In the genomic region with DNA sequence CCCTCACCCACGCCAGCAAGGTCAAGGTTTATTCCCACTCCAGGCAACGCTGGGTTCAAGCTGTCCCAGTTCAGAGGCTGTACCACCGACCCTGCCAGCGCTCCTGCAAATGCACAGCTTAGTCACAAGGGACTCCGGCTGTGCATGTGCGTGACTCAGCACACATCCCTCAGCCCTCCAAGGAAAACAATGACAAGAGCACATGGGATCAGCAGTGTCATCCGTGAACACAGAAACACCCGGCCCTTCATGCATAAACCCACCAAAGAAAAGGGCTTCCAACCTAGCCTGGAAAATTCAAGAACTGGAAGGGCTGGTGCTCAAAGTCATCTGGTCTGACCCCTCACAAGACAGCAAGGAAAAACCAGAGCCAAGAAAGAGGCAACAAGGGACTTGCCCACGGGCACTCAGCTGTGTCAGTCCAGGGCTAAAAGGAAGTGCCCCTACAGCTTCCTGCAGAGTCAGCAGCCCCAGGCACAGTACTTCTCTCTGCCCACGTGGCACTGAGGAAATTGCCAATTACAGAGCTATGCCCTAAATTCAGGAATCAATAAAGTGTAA, we compare ENCODE assay signal across 9 cellular contexts.
DNase-seq lines count a peak whose midpoint lies in the region; ATAC-seq, FAIRE-seq and TF ChIP-seq lines count a peak whose summit lies in the region.
"Had no signal": no experiment of that assay in that cellular context is flagged by ENCODE, and none has a peak within 500 bp of the region (broad histone marks: within the 10 kb centered on the region; RNA-seq: fewer than 3 reads in every experiment).

No MANE protein-coding gene starts in this region.

- ATAC-seq in GM18861 (IDR thresholded peaks at IDR 0.05; ENCODE audit: unreplicated experiment), result no peak
- ATAC-seq in stimulated activated naive CD8-positive, alpha-beta T cell treated with anti-CD3 and anti-CD28 coated beads, Interleukin-15, amount 100 ng/mL, for 72 hours, result no peak

- no peaks in the 10 kb centered on the region for H3K36me3 Mint-ChIP-seq in activated naive CD4-positive, alpha-beta T cell treated with anti-CD3 and anti-CD28 coated beads for 36 hours (ENCODE audit: low read depth)

- intact Hi-C loops in activated naive CD4-positive, alpha-beta T cell treated with anti-CD3 and anti-CD28 coated beads for 36 hours (cut with micrococcal nuclease), result no loop called here

- CTCF ChIA-PET in activated naive CD4-positive, alpha-beta T cell treated with anti-CD3 and anti-CD28 coated beads for 36 hours (lab: Charles Lee), result no interaction called here

- no peaks in the 10 kb centered on the region for H3K9me3 Mint-ChIP-seq in activated naive CD4-positive, alpha-beta T cell treated with anti-CD3 and anti-CD28 coated beads for 36 hours
- H3K9me3 Mint-ChIP-seq in stimulated activated naive CD8-positive, alpha-beta T cell treated with anti-CD3 and anti-CD28 coated beads, Interleukin-15, amount 100 ng/mL, for 72 hours, result no peaks in the 10 kb centered on the region

- no peak for DNase-seq in GM12892 (ENCODE audit: insufficient read length)
- DNase-seq in fibroblast of the conjunctiva (ENCODE audit: low read depth), result peak; percentile 42
- peak; percentile 88 for DNase-seq in renal cortical epithelial cell (ENCODE audit: low read depth)
- DNase-seq in epidermal melanocyte (ENCODE audit: insufficient read length, low spot score), result no peak
- no peak for DNase-seq in activated naive CD4-positive, alpha-beta T cell treated with anti-CD3 and anti-CD28 coated beads for 36 hours
- no peak for DNase-seq in stimulated activated naive CD8-positive, alpha-beta T cell treated with anti-CD3 and anti-CD28 coated beads, Interleukin-15, amount 100 ng/mL, for 72 hours

- no peaks in the 10 kb centered on the region for H3K4me1 Mint-ChIP-seq in activated naive CD4-positive, alpha-beta T cell treated with anti-CD3 and anti-CD28 coated beads for 36 hours (ENCODE audit: low read depth)
- no peaks in the 10 kb centered on the region for H3K4me1 Mint-ChIP-seq in stimulated activated naive CD8-positive, alpha-beta T cell treated with anti-CD3 and anti-CD28 coated beads, Interleukin-15, amount 100 ng/mL, for 72 hours

- peaks cover 6% of the 10 kb centered on the region for H3K27me3 Mint-ChIP-seq in activated naive CD4-positive, alpha-beta T cell treated with anti-CD3 and anti-CD28 coated beads for 36 hours (ENCODE audit: low read depth)
- H3K27me3 Mint-ChIP-seq in stimulated activated naive CD8-positive, alpha-beta T cell treated with anti-CD3 and anti-CD28 coated beads, Interleukin-15, amount 100 ng/mL, for 72 hours, result peaks cover 44% of the 10 kb centered on the region

- peak; percentile 65 for FAIRE-seq in GM12892 (lab: Jason Lieb, UNC)
- FAIRE-seq: frontal cortex had no signal

- H3K4me3 Mint-ChIP-seq in activated naive CD4-positive, alpha-beta T cell treated with anti-CD3 and anti-CD28 coated beads for 36 hours, result no peak overlapping the region
- H3K4me3 Mint-ChIP-seq in stimulated activated naive CD8-positive, alpha-beta T cell treated with anti-CD3 and anti-CD28 coated beads, Interleukin-15, amount 100 ng/mL, for 72 hours, result no peak overlapping the region

- no peak overlapping the region for H3K27ac Mint-ChIP-seq in activated naive CD4-positive, alpha-beta T cell treated with anti-CD3 and anti-CD28 coated beads for 36 hours
- H3K27ac Mint-ChIP-seq in stimulated activated naive CD8-positive, alpha-beta T cell treated with anti-CD3 and anti-CD28 coated beads, Interleukin-15, amount 100 ng/mL, for 72 hours, result no peak overlapping the region

- no peak for TF ChIP-seq POLR2A in GM12892 (IDR thresholded peaks at IDR 0.05; ENCODE audit: low read depth, low read length)

TF ChIP-seq in PFSK-1, 5 proteins besides CTCF, POLR2A, EP300 and RAD21:
- TF ChIP-seq POLR2AphosphoS5 (IDR thresholded peaks at IDR 0.05; ENCODE audit: low read depth, low read length), result no peak
- peak; percentile 66 for TF ChIP-seq FOXP2 (optimal IDR thresholded peaks at IDR 0.05; ENCODE audit: borderline replicate concordance, extremely low read depth, extremely low read length, insufficient read depth)
- TF ChIP-seq, protein P1, sequence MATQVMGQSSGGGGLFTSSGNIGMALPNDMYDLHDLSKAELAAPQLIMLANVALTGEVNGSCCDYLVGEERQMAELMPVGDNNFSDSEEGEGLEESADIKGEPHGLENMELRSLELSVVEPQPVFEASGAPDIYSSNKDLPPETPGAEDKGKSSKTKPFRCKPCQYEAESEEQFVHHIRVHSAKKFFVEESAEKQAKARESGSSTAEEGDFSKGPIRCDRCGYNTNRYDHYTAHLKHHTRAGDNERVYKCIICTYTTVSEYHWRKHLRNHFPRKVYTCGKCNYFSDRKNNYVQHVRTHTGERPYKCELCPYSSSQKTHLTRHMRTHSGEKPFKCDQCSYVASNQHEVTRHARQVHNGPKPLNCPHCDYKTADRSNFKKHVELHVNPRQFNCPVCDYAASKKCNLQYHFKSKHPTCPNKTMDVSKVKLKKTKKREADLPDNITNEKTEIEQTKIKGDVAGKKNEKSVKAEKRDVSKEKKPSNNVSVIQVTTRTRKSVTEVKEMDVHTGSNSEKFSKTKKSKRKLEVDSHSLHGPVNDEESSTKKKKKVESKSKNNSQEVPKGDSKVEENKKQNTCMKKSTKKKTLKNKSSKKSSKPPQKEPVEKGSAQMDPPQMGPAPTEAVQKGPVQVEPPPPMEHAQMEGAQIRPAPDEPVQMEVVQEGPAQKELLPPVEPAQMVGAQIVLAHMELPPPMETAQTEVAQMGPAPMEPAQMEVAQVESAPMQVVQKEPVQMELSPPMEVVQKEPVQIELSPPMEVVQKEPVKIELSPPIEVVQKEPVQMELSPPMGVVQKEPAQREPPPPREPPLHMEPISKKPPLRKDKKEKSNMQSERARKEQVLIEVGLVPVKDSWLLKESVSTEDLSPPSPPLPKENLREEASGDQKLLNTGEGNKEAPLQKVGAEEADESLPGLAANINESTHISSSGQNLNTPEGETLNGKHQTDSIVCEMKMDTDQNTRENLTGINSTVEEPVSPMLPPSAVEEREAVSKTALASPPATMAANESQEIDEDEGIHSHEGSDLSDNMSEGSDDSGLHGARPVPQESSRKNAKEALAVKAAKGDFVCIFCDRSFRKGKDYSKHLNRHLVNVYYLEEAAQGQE (IDR thresholded peaks at IDR 0.05; ENCODE audit: insufficient read depth in 1 of 2, low read depth in 2 of 2, low read length in 2 of 2), result no peak

Comparison
In these comparisons a context has a peak if more than half of its experiments do, and no peak if none do; other contexts are left out.
1. DNase-seq: peak in fibroblast of the conjunctiva (single experiment) and renal cortical epithelial cell (single experiment); none in GM12892 (single experiment), epidermal melanocyte (single experiment), activated naive CD4-positive, alpha-beta T cell treated with anti-CD3 and anti-CD28 coated beads for 36 hours (single experiment) and stimulated activated naive CD8-positive, alpha-beta T cell treated with anti-CD3 and anti-CD28 coated beads, Interleukin-15, amount 100 ng/mL, for 72 hours (0 of 2).